Comparison of ENCODE assay signal across 1 cellular context in the genomic region with DNA sequence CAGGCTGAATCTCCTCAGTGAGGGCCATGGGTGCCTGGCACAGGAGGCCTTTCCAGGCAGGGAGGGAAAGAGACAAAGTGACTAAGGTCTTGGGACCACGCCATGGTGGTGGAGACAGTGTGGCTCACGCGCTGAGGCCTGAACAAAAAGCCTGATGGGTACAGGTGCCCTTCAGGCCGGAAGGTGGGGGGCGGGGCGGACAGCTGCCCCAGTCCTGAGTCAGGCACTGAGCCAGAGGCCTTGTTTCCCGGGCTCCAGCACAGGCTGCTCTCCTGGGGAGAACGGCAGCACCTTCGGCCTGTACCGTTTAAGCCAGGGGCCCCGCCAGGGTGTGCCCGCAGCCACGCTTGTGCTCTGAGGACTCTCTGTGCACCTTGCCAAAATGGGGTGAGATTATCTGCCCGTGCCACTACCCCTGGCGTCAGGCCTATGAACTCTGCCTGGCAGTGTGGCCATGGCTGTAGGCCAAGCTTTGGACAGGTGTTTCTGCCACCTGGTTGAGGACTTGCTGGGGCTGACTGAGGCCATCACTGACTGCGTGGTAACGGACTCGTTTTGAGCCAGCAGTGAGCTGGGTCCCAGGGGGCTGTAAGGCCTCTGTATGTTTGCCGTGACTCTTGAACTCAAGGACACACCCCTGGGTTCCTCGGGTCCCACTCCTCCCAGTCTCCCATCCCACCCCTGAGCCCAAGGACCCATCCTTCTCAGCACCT.
TF ChIP-seq lines count a peak whose summit lies in the region.

No MANE protein-coding gene starts in this region.

TF ChIP-seq in WTC11, 78 proteins besides CTCF, POLR2A, EP300 and RAD21 (continued from another document):
- TF ChIP-seq OVOL2 (CRISPR knock-in tag; IDR thresholded peaks at IDR 0.05; ENCODE audit: borderline replicate concordance), result no peak
- TF ChIP-seq, protein P1, sequence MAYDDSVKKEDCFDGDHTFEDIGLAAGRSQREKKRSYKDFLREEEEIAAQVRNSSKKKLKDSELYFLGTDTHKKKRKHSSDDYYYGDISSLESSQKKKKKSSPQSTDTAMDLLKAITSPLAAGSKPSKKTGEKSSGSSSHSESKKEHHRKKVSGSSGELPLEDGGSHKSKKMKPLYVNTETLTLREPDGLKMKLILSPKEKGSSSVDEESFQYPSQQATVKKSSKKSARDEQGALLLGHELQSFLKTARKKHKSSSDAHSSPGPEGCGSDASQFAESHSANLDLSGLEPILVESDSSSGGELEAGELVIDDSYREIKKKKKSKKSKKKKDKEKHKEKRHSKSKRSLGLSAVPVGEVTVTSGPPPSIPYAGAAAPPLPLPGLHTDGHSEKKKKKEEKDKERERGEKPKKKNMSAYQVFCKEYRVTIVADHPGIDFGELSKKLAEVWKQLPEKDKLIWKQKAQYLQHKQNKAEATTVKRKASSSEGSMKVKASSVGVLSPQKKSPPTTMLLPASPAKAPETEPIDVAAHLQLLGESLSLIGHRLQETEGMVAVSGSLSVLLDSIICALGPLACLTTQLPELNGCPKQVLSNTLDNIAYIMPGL (CRISPR knock-in tag; IDR thresholded peaks at IDR 0.05), result no peak
- no peak for TF ChIP-seq CREM (CRISPR knock-in tag; IDR thresholded peaks at IDR 0.05)
- no peak for TF ChIP-seq ZNF138 (CRISPR knock-in tag; conservative IDR thresholded peaks at IDR 0.05)
- no peak for TF ChIP-seq MYBL2 (CRISPR knock-in tag; IDR thresholded peaks at IDR 0.05)
- no peak for TF ChIP-seq GTF2I (CRISPR knock-in tag; conservative IDR thresholded peaks at IDR 0.05)
- no peak for TF ChIP-seq GRHL2 (CRISPR knock-in tag; IDR thresholded peaks at IDR 0.05; ENCODE audit: insufficient replicate concordance, severe bottlenecking)
- TF ChIP-seq ZNF671 (CRISPR knock-in tag; IDR thresholded peaks at IDR 0.05), result no peak
- no peak for TF ChIP-seq NR2C2 (CRISPR knock-in tag; IDR thresholded peaks at IDR 0.05)
- TF ChIP-seq ELF4 (CRISPR knock-in tag; IDR thresholded peaks at IDR 0.05; ENCODE audit: low read depth), result no peak
- TF ChIP-seq FOXP1 (CRISPR knock-in tag; IDR thresholded peaks at IDR 0.05; ENCODE audit: borderline replicate concordance), result no peak
- no peak for TF ChIP-seq PRRX2 (CRISPR knock-in tag; IDR thresholded peaks at IDR 0.05)
TF ChIP-seq in WTC11: peak in this region for 0.
